ENCODE assay signal across 1 cellular context in the genomic region with DNA sequence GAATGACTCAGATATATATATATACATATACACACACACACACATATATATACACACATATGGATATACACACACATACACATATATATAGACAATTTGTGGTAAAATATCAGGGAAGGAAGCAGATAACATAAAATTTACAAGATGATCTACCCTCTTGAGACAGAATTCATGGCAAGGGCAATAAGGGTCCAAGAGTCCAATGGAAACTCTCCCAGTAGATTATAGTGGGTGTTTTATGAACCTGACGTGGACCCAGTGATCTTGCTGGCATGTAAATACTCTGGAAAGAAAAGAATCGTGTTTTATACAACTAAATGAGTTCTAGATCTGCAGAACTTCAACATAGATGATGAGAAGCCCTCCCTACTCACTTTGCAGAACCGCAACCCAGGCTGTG.
TF ChIP-seq lines count a peak whose summit lies in the region.

No MANE protein-coding gene starts in this region.

TF ChIP-seq in K562, 482 proteins besides CTCF, POLR2A, EP300 and RAD21 (continued from another document):
- TF ChIP-seq, protein P1, sequence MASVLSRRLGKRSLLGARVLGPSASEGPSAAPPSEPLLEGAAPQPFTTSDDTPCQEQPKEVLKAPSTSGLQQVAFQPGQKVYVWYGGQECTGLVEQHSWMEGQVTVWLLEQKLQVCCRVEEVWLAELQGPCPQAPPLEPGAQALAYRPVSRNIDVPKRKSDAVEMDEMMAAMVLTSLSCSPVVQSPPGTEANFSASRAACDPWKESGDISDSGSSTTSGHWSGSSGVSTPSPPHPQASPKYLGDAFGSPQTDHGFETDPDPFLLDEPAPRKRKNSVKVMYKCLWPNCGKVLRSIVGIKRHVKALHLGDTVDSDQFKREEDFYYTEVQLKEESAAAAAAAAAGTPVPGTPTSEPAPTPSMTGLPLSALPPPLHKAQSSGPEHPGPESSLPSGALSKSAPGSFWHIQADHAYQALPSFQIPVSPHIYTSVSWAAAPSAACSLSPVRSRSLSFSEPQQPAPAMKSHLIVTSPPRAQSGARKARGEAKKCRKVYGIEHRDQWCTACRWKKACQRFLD (CRISPR knock-in tag; IDR thresholded peaks at IDR 0.05), result no peak
- TF ChIP-seq, protein P2, sequence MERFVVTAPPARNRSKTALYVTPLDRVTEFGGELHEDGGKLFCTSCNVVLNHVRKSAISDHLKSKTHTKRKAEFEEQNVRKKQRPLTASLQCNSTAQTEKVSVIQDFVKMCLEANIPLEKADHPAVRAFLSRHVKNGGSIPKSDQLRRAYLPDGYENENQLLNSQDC (CRISPR knock-in tag; IDR thresholded peaks at IDR 0.05), result no peak
